38 cellular contexts compared by ENCODE assay signal in the genomic region with DNA sequence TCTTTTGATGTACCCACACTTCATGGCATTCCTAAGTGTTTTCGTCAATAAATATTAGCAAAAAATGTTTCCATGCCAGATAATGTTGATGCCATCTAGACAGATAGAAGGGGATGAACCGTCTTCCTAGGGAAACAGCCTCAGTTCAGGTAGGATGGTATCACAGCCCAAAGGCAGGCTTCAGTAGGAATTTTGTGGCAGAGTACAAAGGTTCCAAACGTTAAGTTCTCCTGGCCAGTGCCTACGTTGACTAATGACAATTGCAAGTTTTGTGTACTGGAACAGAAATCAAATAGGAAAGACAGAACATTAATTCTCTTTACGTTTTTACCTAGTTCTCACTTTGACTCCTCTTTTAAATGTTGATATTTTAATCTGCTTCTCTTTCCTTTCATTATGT.
"Had no signal": no experiment of that assay in that cellular context is flagged by ENCODE, and none has a peak within 500 bp of the region (broad histone marks: within the 10 kb centered on the region; RNA-seq: fewer than 3 reads in every experiment).

No MANE protein-coding gene starts in this region.

- H3K36me3 ChIP-seq: adrenal gland had no signal

- H3K27me3 ChIP-seq: adrenal gland, body of pancreas, brain microvascular endothelial cell, breast epithelium had no signal

- H3K27ac ChIP-seq: adrenal gland, body of pancreas, brain microvascular endothelial cell, breast epithelium, VCaP had no signal

- H3K27ac Mint-ChIP-seq: activated B cell treated with CpG ODN at 0.5 μM for 24 hours; activated CD4-positive, alpha-beta memory T cell treated with anti-CD3 and anti-CD28 coated beads, Interleukin-2, amount 10 ng/mL, durations not matched to agents 7 days and 5 days; activated CD4-positive, alpha-beta T cell treated with anti-CD3 and anti-CD28 coated beads, Interleukin-2, amount 10 ng/mL, durations not matched to agents 7 days and 5 days; activated CD8-positive, alpha-beta memory T cell treated with anti-CD3 and anti-CD28 coated beads, Interleukin-2, amount 10 ng/mL, durations not matched to agents 7 days and 5 days; activated CD8-positive, alpha-beta T cell treated with anti-CD3 and anti-CD28 coated beads, Interleukin-2, amount 10 ng/mL, durations not matched to agents 7 days and 5 days; activated naive CD4-positive, alpha-beta T cell treated with anti-CD3 and anti-CD28 coated beads for 36 hours; activated naive CD4-positive, alpha-beta T cell treated with anti-CD3 and anti-CD28 coated beads, Interleukin-2, amount 50 U/mL, for 72 hours; activated naive CD8-positive, alpha-beta T cell treated with anti-CD3 and anti-CD28 coated beads for 36 hours; activated T-cell treated with anti-CD3 and anti-CD28 coated beads, Interleukin-2, amount 50 U/mL, for 72 hours; activated T-helper 1 cell treated with anti-CD3 and anti-CD28 coated beads, Interleukin-12 subunit alpha, Interleukin-12 subunit beta, Interleukin-2, Interleukin-4 antibody, amounts not matched to agents 30 ng/mL and 10 ng/mL and 1 ng/mL, durations not matched to agents 14 hours and 24 hours and 36 hours; activated T-helper 17 cell treated with anti-CD3 and anti-CD28 coated beads, Interleukin-2, amount 50 U/mL, for 72 hours; T-helper 1 cell treated with Interleukin-12 subunit alpha and Interleukin-12 subunit beta and Interleukin-4 antibody, amounts not matched to agents 30 μg/mL and 1 μg/mL, for 36 hours; T-helper 2 cell treated with Interferon-gamma antibody and Interleukin-4, amounts not matched to agents 5 μg/mL and 100 μg/mL, for 36 hours had no signal

- H3K4me3 Mint-ChIP-seq: activated B cell treated with CpG ODN at 0.5 μM for 24 hours; activated CD4-positive, alpha-beta memory T cell treated with anti-CD3 and anti-CD28 coated beads, Interleukin-2, amount 10 ng/mL, durations not matched to agents 7 days and 5 days; activated CD4-positive, alpha-beta T cell treated with anti-CD3 and anti-CD28 coated beads, Interleukin-2, amount 10 ng/mL, durations not matched to agents 7 days and 5 days; activated CD8-positive, alpha-beta memory T cell treated with anti-CD3 and anti-CD28 coated beads, Interleukin-2, amount 10 ng/mL, durations not matched to agents 7 days and 5 days; activated CD8-positive, alpha-beta T cell treated with anti-CD3 and anti-CD28 coated beads, Interleukin-2, amount 10 ng/mL, durations not matched to agents 7 days and 5 days; activated naive CD4-positive, alpha-beta T cell treated with anti-CD3 and anti-CD28 coated beads for 36 hours; activated naive CD8-positive, alpha-beta T cell treated with anti-CD3 and anti-CD28 coated beads for 36 hours; activated T-cell treated with anti-CD3 and anti-CD28 coated beads, Interleukin-2, amount 50 U/mL, for 4 hours; activated T-cell treated with anti-CD3 and anti-CD28 coated beads, Interleukin-2, amount 50 U/mL, for 72 hours; activated T-helper 1 cell treated with anti-CD3 and anti-CD28 coated beads, Interleukin-12 subunit alpha, Interleukin-12 subunit beta, Interleukin-2, Interleukin-4 antibody, amounts not matched to agents 30 ng/mL and 10 ng/mL and 1 ng/mL, durations not matched to agents 14 hours and 24 hours and 36 hours; activated T-helper 17 cell treated with anti-CD3 and anti-CD28 coated beads, Interleukin-2, amount 50 U/mL, for 72 hours; T-helper 1 cell treated with Interleukin-12 subunit alpha and Interleukin-12 subunit beta and Interleukin-4 antibody, amounts not matched to agents 30 μg/mL and 1 μg/mL, for 36 hours; T-helper 2 cell treated with Interferon-gamma antibody and Interleukin-4, amounts not matched to agents 5 μg/mL and 100 μg/mL, for 36 hours had no signal

- H3K27me3 Mint-ChIP-seq: activated B cell treated with CpG ODN at 0.5 μM for 24 hours; activated CD4-positive, alpha-beta memory T cell treated with anti-CD3 and anti-CD28 coated beads, Interleukin-2, amount 10 ng/mL, durations not matched to agents 7 days and 5 days; activated CD4-positive, alpha-beta T cell treated with anti-CD3 and anti-CD28 coated beads, Interleukin-2, amount 10 ng/mL, durations not matched to agents 7 days and 5 days; activated CD8-positive, alpha-beta memory T cell treated with anti-CD3 and anti-CD28 coated beads, Interleukin-2, amount 10 ng/mL, durations not matched to agents 7 days and 5 days; activated naive CD8-positive, alpha-beta T cell treated with anti-CD3 and anti-CD28 coated beads for 36 hours; activated T-helper 17 cell treated with anti-CD3 and anti-CD28 coated beads, Interleukin-2, amount 50 U/mL, for 72 hours had no signal

- H3K4me1 ChIP-seq: adrenal gland, breast epithelium had no signal

- ATAC-seq: activated CD8-positive, alpha-beta memory T cell treated with anti-CD3 and anti-CD28 coated beads, Interleukin-2, amount 10 ng/mL, durations not matched to agents 7 days and 5 days; activated CD8-positive, alpha-beta T cell treated with anti-CD3 and anti-CD28 coated beads, Interleukin-2, amount 10 ng/mL, durations not matched to agents 7 days and 5 days; activated naive CD4-positive, alpha-beta T cell treated with anti-CD3 and anti-CD28 coated beads, Interleukin-2, amount 50 U/mL, for 72 hours; activated T-cell treated with anti-CD3 and anti-CD28 coated beads, Interleukin-2, amount 50 U/mL, for 4 hours; activated T-cell treated with anti-CD3 and anti-CD28 coated beads, Interleukin-2, amount 50 U/mL, for 72 hours; activated T-helper 17 cell treated with anti-CD3 and anti-CD28 coated beads, Interleukin-2, amount 50 U/mL, for 72 hours; body of pancreas had no signal

- H3K4me1 Mint-ChIP-seq: activated B cell treated with CpG ODN at 0.5 μM for 24 hours; activated CD4-positive, alpha-beta T cell treated with anti-CD3 and anti-CD28 coated beads, Interleukin-2, amount 10 ng/mL, durations not matched to agents 7 days and 5 days; activated naive CD8-positive, alpha-beta T cell treated with anti-CD3 and anti-CD28 coated beads for 36 hours; activated T-helper 17 cell treated with anti-CD3 and anti-CD28 coated beads, Interleukin-2, amount 50 U/mL, for 72 hours had no signal

- FAIRE-seq: astrocyte, TTC549 had no signal

- H3K4me3 ChIP-seq: adrenal gland, body of pancreas, breast epithelium had no signal

- H3K9me3 ChIP-seq: adrenal gland, body of pancreas, breast epithelium had no signal

- DNase-seq: activated B cell treated with CpG ODN at 0.5 μM for 24 hours; activated CD4-positive, alpha-beta memory T cell treated with anti-CD3 and anti-CD28 coated beads, Interleukin-2, amount 10 ng/mL, durations not matched to agents 7 days and 5 days; activated CD4-positive, alpha-beta T cell treated with anti-CD3 and anti-CD28 coated beads for 48 hours; activated CD4-positive, alpha-beta T cell treated with anti-CD3 and anti-CD28 coated beads, Interleukin-2, amount 10 ng/mL, durations not matched to agents 7 days and 5 days; activated CD4-positive, alpha-beta T cell treated with anti-CD3 and anti-CD28 coated beads, Interleukin-2, amount 50 U/mL, for 48 hours; activated CD4-positive, CD25-positive, alpha-beta regulatory T cell treated with anti-CD3 and anti-CD28 coated beads, Interleukin-2, amount 50 U/mL, for 72 hours; activated CD8-positive, alpha-beta memory T cell treated with anti-CD3 and anti-CD28 coated beads for 24 hours; activated CD8-positive, alpha-beta memory T cell treated with anti-CD3 and anti-CD28 coated beads, Interleukin-2, amount 10 ng/mL, durations not matched to agents 7 days and 5 days; activated CD8-positive, alpha-beta T cell treated with anti-CD3 and anti-CD28 coated beads, Interleukin-2, amount 10 ng/mL, durations not matched to agents 7 days and 5 days; activated effector memory CD4-positive, alpha-beta T cell treated with anti-CD3 and anti-CD28 coated beads, Interleukin-2, amount 50 U/mL, for 16 hours; activated gamma-delta T cell treated with Interleukin-2 at 50 U/mL for 16 hours; activated naive CD4-positive, alpha-beta T cell; activated naive CD4-positive, alpha-beta T cell treated with anti-CD3 and anti-CD28 coated beads for 36 hours; activated naive CD4-positive, alpha-beta T cell treated with anti-CD3 and anti-CD28 coated beads, Interleukin-2, amount 50 U/mL, for 16 hours; activated naive CD8-positive, alpha-beta T cell treated with anti-CD3 and anti-CD28 coated beads for 36 hours; activated T-cell treated with anti-CD3 and anti-CD28 coated beads for 4 hours; activated T-cell treated with anti-CD3 and anti-CD28 coated beads, Interleukin-2, amount 50 U/mL, for 1 hour; activated T-cell treated with anti-CD3 and anti-CD28 coated beads, Interleukin-2, amount 50 U/mL, for 4 hours; activated T-cell treated with anti-CD3 and anti-CD28 coated beads, Interleukin-2, amount 50 U/mL, for 72 hours; adrenal gland; amniotic stem cell; aorta; body of pancreas; brain microvascular endothelial cell; central memory CD4-positive, alpha-beta T cell; SW 1271; T-helper 1 cell; T-helper 2 cell; T-helper 9 cell had no signal

- H3K9me3 Mint-ChIP-seq: activated B cell treated with CpG ODN at 0.5 μM for 24 hours; activated CD4-positive, alpha-beta memory T cell treated with anti-CD3 and anti-CD28 coated beads, Interleukin-2, amount 10 ng/mL, durations not matched to agents 7 days and 5 days; activated T-helper 17 cell treated with anti-CD3 and anti-CD28 coated beads, Interleukin-2, amount 50 U/mL, for 72 hours had no signal
